ENCODE assay signal across 1 cellular context in genomic region chr2:207334309-207334630, GRCh38.
A peak's percentile ranks its signal among the peaks of the same experiment; 100 is the strongest.
TF ChIP-seq lines count a peak whose summit lies in the region.

No MANE protein-coding gene starts in this region.

TF ChIP-seq in GM12878, 131 proteins besides CTCF, POLR2A, EP300 and RAD21 (continued from another document and continues in another):
- TF ChIP-seq, protein P1, sequence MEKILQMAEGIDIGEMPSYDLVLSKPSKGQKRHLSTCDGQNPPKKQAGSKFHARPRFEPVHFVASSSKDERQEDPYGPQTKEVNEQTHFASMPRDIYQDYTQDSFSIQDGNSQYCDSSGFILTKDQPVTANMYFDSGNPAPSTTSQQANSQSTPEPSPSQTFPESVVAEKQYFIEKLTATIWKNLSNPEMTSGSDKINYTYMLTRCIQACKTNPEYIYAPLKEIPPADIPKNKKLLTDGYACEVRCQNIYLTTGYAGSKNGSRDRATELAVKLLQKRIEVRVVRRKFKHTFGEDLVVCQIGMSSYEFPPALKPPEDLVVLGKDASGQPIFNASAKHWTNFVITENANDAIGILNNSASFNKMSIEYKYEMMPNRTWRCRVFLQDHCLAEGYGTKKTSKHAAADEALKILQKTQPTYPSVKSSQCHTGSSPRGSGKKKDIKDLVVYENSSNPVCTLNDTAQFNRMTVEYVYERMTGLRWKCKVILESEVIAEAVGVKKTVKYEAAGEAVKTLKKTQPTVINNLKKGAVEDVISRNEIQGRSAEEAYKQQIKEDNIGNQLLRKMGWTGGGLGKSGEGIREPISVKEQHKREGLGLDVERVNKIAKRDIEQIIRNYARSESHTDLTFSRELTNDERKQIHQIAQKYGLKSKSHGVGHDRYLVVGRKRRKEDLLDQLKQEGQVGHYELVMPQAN (conservative IDR thresholded peaks at IDR 0.05), result no peak
- TF ChIP-seq RCOR1 (conservative IDR thresholded peaks at IDR 0.05; ENCODE audit: low read depth, low read length) (no peak), ZNF622 (IDR thresholded peaks at IDR 0.05) (no peak), NFIC (IDR thresholded peaks at IDR 0.05; ENCODE audit: low read depth, low read length) (peak; percentile 60; the same call in 1 of the 2 replicates), CBFB (IDR thresholded peaks at IDR 0.05; ENCODE audit: low read depth) (no peak), YY1 (IDR thresholded peaks at IDR 0.05; ENCODE audit: low read depth, low read length) (no peak), MEF2B (IDR thresholded peaks at IDR 0.05; ENCODE audit: partially characterized antibody, poor library complexity, severe bottlenecking) (no peak), MTA3 (IDR thresholded peaks at IDR 0.05; ENCODE audit: borderline replicate concordance, low read length) (peak; percentile 13; the same call in 1 of the 2 replicates), IRF4 (IDR thresholded peaks at IDR 0.05; ENCODE audit: low read depth, low read length) (no peak), RUNX3 (IDR thresholded peaks at IDR 0.05; ENCODE audit: low read length) (peak; percentile 50), NR2F1 (conservative IDR thresholded peaks at IDR 0.05) (no peak), GATAD2B (conservative IDR thresholded peaks at IDR 0.05; ENCODE audit: low read depth) (no peak), ZNF274 (IDR thresholded peaks at IDR 0.05; ENCODE audit: insufficient read depth, insufficient read length) (no peak), DPF2 (IDR thresholded peaks at IDR 0.05) (peak; percentile 48; the same call in 1 of the 2 replicates), ATF7 (IDR thresholded peaks at IDR 0.05; ENCODE audit: low read depth) (no peak; the same call in 1 of the 2 replicates), SMARCA5 (IDR thresholded peaks at IDR 0.05) (peak; percentile 34; the same call in 1 of the 2 replicates), TCF12 (IDR thresholded peaks at IDR 0.05; ENCODE audit: low read depth, low read length) (no peak), TBL1XR1 (IDR thresholded peaks at IDR 0.05; ENCODE audit: low read depth, low read length) (no peak), PAX5 (IDR thresholded peaks at IDR 0.05; ENCODE audit: borderline replicate concordance, low read depth, low read length) (no peak), CREM (IDR thresholded peaks at IDR 0.05; ENCODE audit: low read depth) (0 out of 2 replicates have a peak, but pooled peaks have one; percentile 29), FOS (IDR thresholded peaks at IDR 0.05; ENCODE audit: borderline replicate concordance, extremely low read depth, insufficient read length) (no peak), MXI1 (IDR thresholded peaks at IDR 0.05; ENCODE audit: low read depth, low read length) (no peak), PBX3 (IDR thresholded peaks at IDR 0.05; ENCODE audit: insufficient replicate concordance, low read depth, low read length) (no peak), ATF3 (IDR thresholded peaks at IDR 0.05; ENCODE audit: borderline replicate concordance, extremely low read depth, low read depth, low read length) (no peak), NRF1 (conservative IDR thresholded peaks at IDR 0.05; ENCODE audit: low read depth, low read length) (no peak), IRF5 (IDR thresholded peaks at IDR 0.05; ENCODE audit: borderline replicate concordance) (no peak), RFX5 (IDR thresholded peaks at IDR 0.05; ENCODE audit: low read depth, low read length) (no peak), MTA2 (IDR thresholded peaks at IDR 0.05; ENCODE audit: low read depth) (0 out of 2 replicates have a peak, but pooled peaks have one; percentile 14), ELK1 (IDR thresholded peaks at IDR 0.05; ENCODE audit: low read depth, low read length) (no peak), USF2 (IDR thresholded peaks at IDR 0.05; ENCODE audit: borderline replicate concordance, low read depth, low read length) (no peak), SMC3 (IDR thresholded peaks at IDR 0.05; ENCODE audit: borderline replicate concordance, low read length) (no peak), ZNF217 (IDR thresholded peaks at IDR 0.05) (no peak), WRNIP1 (IDR thresholded peaks at IDR 0.05; ENCODE audit: borderline replicate concordance, low read depth, low read length) (no peak), SUPT20H (IDR thresholded peaks at IDR 0.05; ENCODE audit: borderline replicate concordance, control insufficient read depth, low read depth, low read length) (no peak), POLR2AphosphoS2 (IDR thresholded peaks at IDR 0.05; ENCODE audit: low read depth, low read length) (no peak), EZH2 (IDR thresholded peaks at IDR 0.05; ENCODE audit: borderline replicate concordance, control insufficient read depth, low read depth, low read length) (no peak)
- TF ChIP-seq, protein P2, sequence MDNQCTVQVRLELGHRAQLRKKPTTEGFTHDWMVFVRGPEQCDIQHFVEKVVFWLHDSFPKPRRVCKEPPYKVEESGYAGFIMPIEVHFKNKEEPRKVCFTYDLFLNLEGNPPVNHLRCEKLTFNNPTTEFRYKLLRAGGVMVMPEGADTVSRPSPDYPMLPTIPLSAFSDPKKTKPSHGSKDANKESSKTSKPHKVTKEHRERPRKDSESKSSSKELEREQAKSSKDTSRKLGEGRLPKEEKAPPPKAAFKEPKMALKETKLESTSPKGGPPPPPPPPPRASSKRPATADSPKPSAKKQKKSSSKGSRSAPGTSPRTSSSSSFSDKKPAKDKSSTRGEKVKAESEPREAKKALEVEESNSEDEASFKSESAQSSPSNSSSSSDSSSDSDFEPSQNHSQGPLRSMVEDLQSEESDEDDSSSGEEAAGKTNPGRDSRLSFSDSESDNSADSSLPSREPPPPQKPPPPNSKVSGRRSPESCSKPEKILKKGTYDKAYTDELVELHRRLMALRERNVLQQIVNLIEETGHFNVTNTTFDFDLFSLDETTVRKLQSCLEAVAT (IDR thresholded peaks at IDR 0.05), result peak; percentile 4; the same call in 1 of the 2 replicates
- TF ChIP-seq, protein P3, sequence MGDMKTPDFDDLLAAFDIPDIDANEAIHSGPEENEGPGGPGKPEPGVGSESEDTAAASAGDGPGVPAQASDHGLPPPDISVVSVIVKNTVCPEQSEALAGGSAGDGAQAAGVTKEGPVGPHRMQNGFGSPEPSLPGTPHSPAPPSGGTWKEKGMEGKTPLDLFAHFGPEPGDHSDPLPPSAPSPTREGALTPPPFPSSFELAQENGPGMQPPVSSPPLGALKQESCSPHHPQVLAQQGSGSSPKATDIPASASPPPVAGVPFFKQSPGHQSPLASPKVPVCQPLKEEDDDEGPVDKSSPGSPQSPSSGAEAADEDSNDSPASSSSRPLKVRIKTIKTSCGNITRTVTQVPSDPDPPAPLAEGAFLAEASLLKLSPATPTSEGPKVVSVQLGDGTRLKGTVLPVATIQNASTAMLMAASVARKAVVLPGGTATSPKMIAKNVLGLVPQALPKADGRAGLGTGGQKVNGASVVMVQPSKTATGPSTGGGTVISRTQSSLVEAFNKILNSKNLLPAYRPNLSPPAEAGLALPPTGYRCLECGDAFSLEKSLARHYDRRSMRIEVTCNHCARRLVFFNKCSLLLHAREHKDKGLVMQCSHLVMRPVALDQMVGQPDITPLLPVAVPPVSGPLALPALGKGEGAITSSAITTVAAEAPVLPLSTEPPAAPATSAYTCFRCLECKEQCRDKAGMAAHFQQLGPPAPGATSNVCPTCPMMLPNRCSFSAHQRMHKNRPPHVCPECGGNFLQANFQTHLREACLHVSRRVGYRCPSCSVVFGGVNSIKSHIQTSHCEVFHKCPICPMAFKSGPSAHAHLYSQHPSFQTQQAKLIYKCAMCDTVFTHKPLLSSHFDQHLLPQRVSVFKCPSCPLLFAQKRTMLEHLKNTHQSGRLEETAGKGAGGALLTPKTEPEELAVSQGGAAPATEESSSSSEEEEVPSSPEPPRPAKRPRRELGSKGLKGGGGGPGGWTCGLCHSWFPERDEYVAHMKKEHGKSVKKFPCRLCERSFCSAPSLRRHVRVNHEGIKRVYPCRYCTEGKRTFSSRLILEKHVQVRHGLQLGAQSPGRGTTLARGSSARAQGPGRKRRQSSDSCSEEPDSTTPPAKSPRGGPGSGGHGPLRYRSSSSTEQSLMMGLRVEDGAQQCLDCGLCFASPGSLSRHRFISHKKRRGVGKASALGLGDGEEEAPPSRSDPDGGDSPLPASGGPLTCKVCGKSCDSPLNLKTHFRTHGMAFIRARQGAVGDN (IDR thresholded peaks at IDR 0.05), result no peak
- TF ChIP-seq, protein P4, sequence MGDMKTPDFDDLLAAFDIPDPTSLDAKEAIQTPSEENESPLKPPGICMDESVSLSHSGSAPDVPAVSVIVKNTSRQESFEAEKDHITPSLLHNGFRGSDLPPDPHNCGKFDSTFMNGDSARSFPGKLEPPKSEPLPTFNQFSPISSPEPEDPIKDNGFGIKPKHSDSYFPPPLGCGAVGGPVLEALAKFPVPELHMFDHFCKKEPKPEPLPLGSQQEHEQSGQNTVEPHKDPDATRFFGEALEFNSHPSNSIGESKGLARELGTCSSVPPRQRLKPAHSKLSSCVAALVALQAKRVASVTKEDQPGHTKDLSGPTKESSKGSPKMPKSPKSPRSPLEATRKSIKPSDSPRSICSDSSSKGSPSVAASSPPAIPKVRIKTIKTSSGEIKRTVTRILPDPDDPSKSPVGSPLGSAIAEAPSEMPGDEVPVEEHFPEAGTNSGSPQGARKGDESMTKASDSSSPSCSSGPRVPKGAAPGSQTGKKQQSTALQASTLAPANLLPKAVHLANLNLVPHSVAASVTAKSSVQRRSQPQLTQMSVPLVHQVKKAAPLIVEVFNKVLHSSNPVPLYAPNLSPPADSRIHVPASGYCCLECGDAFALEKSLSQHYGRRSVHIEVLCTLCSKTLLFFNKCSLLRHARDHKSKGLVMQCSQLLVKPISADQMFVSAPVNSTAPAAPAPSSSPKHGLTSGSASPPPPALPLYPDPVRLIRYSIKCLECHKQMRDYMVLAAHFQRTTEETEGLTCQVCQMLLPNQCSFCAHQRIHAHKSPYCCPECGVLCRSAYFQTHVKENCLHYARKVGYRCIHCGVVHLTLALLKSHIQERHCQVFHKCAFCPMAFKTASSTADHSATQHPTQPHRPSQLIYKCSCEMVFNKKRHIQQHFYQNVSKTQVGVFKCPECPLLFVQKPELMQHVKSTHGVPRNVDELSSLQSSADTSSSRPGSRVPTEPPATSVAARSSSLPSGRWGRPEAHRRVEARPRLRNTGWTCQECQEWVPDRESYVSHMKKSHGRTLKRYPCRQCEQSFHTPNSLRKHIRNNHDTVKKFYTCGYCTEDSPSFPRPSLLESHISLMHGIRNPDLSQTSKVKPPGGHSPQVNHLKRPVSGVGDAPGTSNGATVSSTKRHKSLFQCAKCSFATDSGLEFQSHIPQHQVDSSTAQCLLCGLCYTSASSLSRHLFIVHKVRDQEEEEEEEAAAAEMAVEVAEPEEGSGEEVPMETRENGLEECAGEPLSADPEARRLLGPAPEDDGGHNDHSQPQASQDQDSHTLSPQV (IDR thresholded peaks at IDR 0.05), result no peak
- TF ChIP-seq, protein P5, sequence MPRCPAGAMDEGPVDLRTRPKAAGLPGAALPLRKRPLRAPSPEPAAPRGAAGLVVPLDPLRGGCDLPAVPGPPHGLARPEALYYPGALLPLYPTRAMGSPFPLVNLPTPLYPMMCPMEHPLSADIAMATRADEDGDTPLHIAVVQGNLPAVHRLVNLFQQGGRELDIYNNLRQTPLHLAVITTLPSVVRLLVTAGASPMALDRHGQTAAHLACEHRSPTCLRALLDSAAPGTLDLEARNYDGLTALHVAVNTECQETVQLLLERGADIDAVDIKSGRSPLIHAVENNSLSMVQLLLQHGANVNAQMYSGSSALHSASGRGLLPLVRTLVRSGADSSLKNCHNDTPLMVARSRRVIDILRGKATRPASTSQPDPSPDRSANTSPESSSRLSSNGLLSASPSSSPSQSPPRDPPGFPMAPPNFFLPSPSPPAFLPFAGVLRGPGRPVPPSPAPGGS (IDR thresholded peaks at IDR 0.05; ENCODE audit: borderline replicate concordance, insufficient read depth, low read depth, low read length, poor library complexity, severe bottlenecking), result peak; percentile 49
- TF ChIP-seq, protein P6, sequence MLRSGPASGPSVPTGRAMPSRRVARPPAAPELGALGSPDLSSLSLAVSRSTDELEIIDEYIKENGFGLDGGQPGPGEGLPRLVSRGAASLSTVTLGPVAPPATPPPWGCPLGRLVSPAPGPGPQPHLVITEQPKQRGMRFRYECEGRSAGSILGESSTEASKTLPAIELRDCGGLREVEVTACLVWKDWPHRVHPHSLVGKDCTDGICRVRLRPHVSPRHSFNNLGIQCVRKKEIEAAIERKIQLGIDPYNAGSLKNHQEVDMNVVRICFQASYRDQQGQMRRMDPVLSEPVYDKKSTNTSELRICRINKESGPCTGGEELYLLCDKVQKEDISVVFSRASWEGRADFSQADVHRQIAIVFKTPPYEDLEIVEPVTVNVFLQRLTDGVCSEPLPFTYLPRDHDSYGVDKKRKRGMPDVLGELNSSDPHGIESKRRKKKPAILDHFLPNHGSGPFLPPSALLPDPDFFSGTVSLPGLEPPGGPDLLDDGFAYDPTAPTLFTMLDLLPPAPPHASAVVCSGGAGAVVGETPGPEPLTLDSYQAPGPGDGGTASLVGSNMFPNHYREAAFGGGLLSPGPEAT (IDR thresholded peaks at IDR 0.05; ENCODE audit: low read depth), result no peak
